16 cellular contexts compared by ENCODE assay signal in the genomic region with DNA sequence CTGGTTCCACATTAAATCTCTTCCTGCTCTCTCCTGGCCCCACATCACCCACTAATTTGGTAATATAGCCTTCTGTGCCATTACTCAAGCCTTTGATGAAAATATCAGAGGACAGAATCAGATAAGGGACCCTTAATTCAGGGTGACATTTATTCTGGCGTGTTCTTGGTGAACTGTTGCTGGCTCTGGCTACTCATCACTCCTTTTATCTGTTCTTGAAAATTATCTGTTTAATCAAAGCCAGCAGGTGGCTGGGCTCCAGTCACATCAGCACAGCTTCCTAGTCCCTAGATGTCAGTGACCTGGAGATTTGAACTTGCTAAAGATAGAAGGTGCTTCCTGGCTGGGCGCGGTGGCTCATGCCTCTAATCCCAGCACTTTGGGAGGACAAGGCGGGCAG. TPM values are rescaled to one million over a fixed set of nuclear protein-coding genes. Genes with fewer than 3 reads are reported as not detected.
DNase-seq lines count a peak whose midpoint lies in the region; ATAC-seq and TF ChIP-seq lines count a peak whose summit lies in the region.
"Had no signal": no experiment of that assay in that cellular context is flagged by ENCODE, and none has a peak within 500 bp of the region (broad histone marks: within the 10 kb centered on the region; RNA-seq: fewer than 3 reads in every experiment).

No MANE protein-coding gene starts in this region.

- ATAC-seq in left lobe of liver = peak; percentile 33
- no peak for ATAC-seq in HG03460 (IDR thresholded peaks at IDR 0.05; ENCODE audit: unreplicated experiment)

- H4K20me1 ChIP-seq in SK-N-SH (ENCODE audit: insufficient read depth) = no peaks in the 10 kb centered on the region

- H3K9me3 ChIP-seq in SK-N-SH = no peaks in the 10 kb centered on the region
- H3K9me3 ChIP-seq in subcutaneous abdominal adipose tissue (ENCODE audit: control insufficient read depth in 5 of 5, low read length in 5 of 5) = no peaks in the 10 kb centered on the region
- H3K9me3 ChIP-seq: BLaER1, HAP-1 had no signal

- CTCF ChIA-PET in SK-N-SH (lab: Yijun Ruan, JAX) = interaction anchor here (0.6 to 22.3 kb wide), 9 partner anchors 9 to 184 kb away, joined by 3 to 944 read pairs (median 3); no protein-coding TSS in a partner anchor

- no peaks in the 10 kb centered on the region for H3F3A ChIP-seq in SK-N-SH (replicated peaks; ENCODE audit: insufficient read depth)

- WGBS in SK-N-SH (ENCODE audit: low lambda C conversion rate) = 82% methylated on average over 4 of the region's 4 CpGs

- TF ChIP-seq CTCF in SK-N-SH (IDR thresholded peaks at IDR 0.05) = no peak

- H2AFZ ChIP-seq in SK-N-SH (ENCODE audit: low read depth) = no peak overlapping the region

- POLR2A ChIA-PET in SK-N-SH (lab: Yijun Ruan, JAX) = interaction anchor here (0.6 to 4.8 kb wide), 2 partner anchors 16 to 457 kb away, joined by 3 to 20 read pairs; no protein-coding TSS in a partner anchor

- DNase-seq in DMS53 (lab: John Stamatoyannopoulos, UW) (peak; percentile 5), DMS53 treated with DMSO at 0.1 percent for 48 hours (lab: John Stamatoyannopoulos, UW; ENCODE audit: unreplicated experiment) (no peak), SK-N-SH (peak; percentile 64), left lobe of liver (ENCODE audit: low spot score) (no peak), NCI-H774 (lab: John Stamatoyannopoulos, UW) (no peak)
- no peak for DNase-seq in activated CD4-positive, alpha-beta T cell treated with anti-CD3 and anti-CD28 coated beads, Interleukin-2, amount 50 U/mL, for 4 hours
- DNase-seq: AML-193; CD4-positive, CD25-positive, alpha-beta regulatory T cell; DMS79; EL; HFFc6 had no signal

- H3K36me3 ChIP-seq in SK-N-SH (replicated peaks in 1 of 2; ENCODE audit: control insufficient read depth in 1 of 2, insufficient read depth in 2 of 2, low read length in 1 of 2) = no peaks in the 10 kb centered on the region
- no peaks in the 10 kb centered on the region for H3K36me3 ChIP-seq in subcutaneous abdominal adipose tissue (ENCODE audit: control insufficient read depth in 5 of 5, insufficient read depth in 5 of 5, low read length in 5 of 5)
- H3K36me3 ChIP-seq: BLaER1, HAP-1 had no signal

- peak; percentile 12; the same call in 1 of the 2 replicates for TF ChIP-seq RAD21 in SK-N-SH (IDR thresholded peaks at IDR 0.05; ENCODE audit: low read length)

- H3K79me2 ChIP-seq in SK-N-SH (ENCODE audit: insufficient read depth) = no peaks in the 10 kb centered on the region

- H3K9ac ChIP-seq in SK-N-SH (no peak overlapping the region), subcutaneous abdominal adipose tissue (ENCODE audit: low read length in 5 of 5) (no peak overlapping the region)
- H3K9ac ChIP-seq: BLaER1 had no signal

- H3K27ac ChIP-seq in SK-N-SH (ENCODE audit: low read depth in 2 of 2, low read length in 1 of 2) (no peak overlapping the region), subcutaneous abdominal adipose tissue (ENCODE audit: low read depth, low read length) (peak overlapping the region; percentile 57)
- H3K27ac ChIP-seq: 22Rv1, BLaER1 had no signal

- H3K4me1 ChIP-seq in SK-N-SH (ENCODE audit: control insufficient read depth in 1 of 2, insufficient read depth in 2 of 2, low read depth in 1 of 2, low read length in 1 of 2) (peaks cover 0 to 18% of the 10 kb centered on the region in 2 experiments; a peak in 1 of 4 replicates), subcutaneous abdominal adipose tissue (ENCODE audit: control insufficient read depth in 5 of 5, insufficient read depth in 5 of 5, low read length in 5 of 5) (peaks cover 8 to 34% (median 16%) of the 10 kb centered on the region in 5 donors)
- H3K4me1 ChIP-seq: HAP-1 had no signal

- no peaks in the 10 kb centered on the region for H3K27me3 ChIP-seq in SK-N-SH (ENCODE audit: insufficient read depth)
- H3K27me3 ChIP-seq in subcutaneous abdominal adipose tissue (ENCODE audit: control insufficient read depth in 5 of 5, insufficient read depth in 4 of 5, low read length in 5 of 5) = no peaks in the 10 kb centered on the region
- H3K27me3 ChIP-seq: BLaER1 had no signal

- peak in 1 of 2 experiments; percentile 94; a peak in 2 of 4 replicates for TF ChIP-seq EP300 in SK-N-SH (IDR thresholded peaks at IDR 0.05; ENCODE audit: borderline replicate concordance in 1 of 2, low read depth in 1 of 2, low read length in 1 of 2)

- no peaks in the 10 kb centered on the region for H3K9me2 ChIP-seq in SK-N-SH

- no peak overlapping the region for H3K4me2 ChIP-seq in SK-N-SH
- H3K4me2 ChIP-seq: BLaER1 had no signal

- H3K4me3 ChIP-seq in SK-N-SH (ENCODE audit: low read depth in 2 of 2, low read length in 1 of 2) (no peak overlapping the region), subcutaneous abdominal adipose tissue (ENCODE audit: low read depth in 1 of 5, low read length in 5 of 5) (no peak overlapping the region)
- H3K4me3 ChIP-seq: BLaER1, HAP-1 had no signal

TF ChIP-seq in SK-N-SH, 30 proteins besides CTCF, POLR2A, EP300 and RAD21:
- peak; percentile 73 for TF ChIP-seq CHD2 (IDR thresholded peaks at IDR 0.05; ENCODE audit: low read length, partially characterized antibody)
- TF ChIP-seq FOXJ3 (CRISPR knock-in tag; IDR thresholded peaks at IDR 0.05) = 0 out of 2 replicates have a peak, but pooled peaks have one; percentile 33
- TF ChIP-seq MXI1 (IDR thresholded peaks at IDR 0.05; ENCODE audit: low read depth, low read length) = peak; percentile 62; the same call in 1 of the 2 replicates
- TF ChIP-seq, protein P1, sequence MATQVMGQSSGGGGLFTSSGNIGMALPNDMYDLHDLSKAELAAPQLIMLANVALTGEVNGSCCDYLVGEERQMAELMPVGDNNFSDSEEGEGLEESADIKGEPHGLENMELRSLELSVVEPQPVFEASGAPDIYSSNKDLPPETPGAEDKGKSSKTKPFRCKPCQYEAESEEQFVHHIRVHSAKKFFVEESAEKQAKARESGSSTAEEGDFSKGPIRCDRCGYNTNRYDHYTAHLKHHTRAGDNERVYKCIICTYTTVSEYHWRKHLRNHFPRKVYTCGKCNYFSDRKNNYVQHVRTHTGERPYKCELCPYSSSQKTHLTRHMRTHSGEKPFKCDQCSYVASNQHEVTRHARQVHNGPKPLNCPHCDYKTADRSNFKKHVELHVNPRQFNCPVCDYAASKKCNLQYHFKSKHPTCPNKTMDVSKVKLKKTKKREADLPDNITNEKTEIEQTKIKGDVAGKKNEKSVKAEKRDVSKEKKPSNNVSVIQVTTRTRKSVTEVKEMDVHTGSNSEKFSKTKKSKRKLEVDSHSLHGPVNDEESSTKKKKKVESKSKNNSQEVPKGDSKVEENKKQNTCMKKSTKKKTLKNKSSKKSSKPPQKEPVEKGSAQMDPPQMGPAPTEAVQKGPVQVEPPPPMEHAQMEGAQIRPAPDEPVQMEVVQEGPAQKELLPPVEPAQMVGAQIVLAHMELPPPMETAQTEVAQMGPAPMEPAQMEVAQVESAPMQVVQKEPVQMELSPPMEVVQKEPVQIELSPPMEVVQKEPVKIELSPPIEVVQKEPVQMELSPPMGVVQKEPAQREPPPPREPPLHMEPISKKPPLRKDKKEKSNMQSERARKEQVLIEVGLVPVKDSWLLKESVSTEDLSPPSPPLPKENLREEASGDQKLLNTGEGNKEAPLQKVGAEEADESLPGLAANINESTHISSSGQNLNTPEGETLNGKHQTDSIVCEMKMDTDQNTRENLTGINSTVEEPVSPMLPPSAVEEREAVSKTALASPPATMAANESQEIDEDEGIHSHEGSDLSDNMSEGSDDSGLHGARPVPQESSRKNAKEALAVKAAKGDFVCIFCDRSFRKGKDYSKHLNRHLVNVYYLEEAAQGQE (IDR thresholded peaks at IDR 0.05; ENCODE audit: low read depth, low read length) = no peak
- peak; percentile 86 for TF ChIP-seq RCOR1 (IDR thresholded peaks at IDR 0.05; ENCODE audit: low read length)
- 0 out of 2 replicates have a peak, but pooled peaks have one; percentile 22 for TF ChIP-seq RFX5 (IDR thresholded peaks at IDR 0.05; ENCODE audit: low read length)
- TF ChIP-seq, protein P2, sequence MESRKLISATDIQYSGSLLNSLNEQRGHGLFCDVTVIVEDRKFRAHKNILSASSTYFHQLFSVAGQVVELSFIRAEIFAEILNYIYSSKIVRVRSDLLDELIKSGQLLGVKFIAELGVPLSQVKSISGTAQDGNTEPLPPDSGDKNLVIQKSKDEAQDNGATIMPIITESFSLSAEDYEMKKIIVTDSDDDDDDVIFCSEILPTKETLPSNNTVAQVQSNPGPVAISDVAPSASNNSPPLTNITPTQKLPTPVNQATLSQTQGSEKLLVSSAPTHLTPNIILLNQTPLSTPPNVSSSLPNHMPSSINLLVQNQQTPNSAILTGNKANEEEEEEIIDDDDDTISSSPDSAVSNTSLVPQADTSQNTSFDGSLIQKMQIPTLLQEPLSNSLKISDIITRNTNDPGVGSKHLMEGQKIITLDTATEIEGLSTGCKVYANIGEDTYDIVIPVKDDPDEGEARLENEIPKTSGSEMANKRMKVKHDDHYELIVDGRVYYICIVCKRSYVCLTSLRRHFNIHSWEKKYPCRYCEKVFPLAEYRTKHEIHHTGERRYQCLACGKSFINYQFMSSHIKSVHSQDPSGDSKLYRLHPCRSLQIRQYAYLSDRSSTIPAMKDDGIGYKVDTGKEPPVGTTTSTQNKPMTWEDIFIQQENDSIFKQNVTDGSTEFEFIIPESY (IDR thresholded peaks at IDR 0.05; ENCODE audit: borderline replicate concordance, low read depth) = no peak
- peak; percentile 97 for TF ChIP-seq GATA2 (CRISPR knock-in tag; IDR thresholded peaks at IDR 0.05)
- TF ChIP-seq, protein P3, sequence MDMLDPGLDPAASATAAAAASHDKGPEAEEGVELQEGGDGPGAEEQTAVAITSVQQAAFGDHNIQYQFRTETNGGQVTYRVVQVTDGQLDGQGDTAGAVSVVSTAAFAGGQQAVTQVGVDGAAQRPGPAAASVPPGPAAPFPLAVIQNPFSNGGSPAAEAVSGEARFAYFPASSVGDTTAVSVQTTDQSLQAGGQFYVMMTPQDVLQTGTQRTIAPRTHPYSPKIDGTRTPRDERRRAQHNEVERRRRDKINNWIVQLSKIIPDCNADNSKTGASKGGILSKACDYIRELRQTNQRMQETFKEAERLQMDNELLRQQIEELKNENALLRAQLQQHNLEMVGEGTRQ (IDR thresholded peaks at IDR 0.05; ENCODE audit: borderline replicate concordance, low read depth, low read length) = no peak

RNA-seq across cellular contexts. Expression of a gene that starts 26.9 kb away (rescaled TPM):
- polyA plus RNA-seq in SK-N-SH (2012; rRNA removed) = 15.9 and 16.0 TPM in 2 replicates
- 8.3 and 12.6 TPM in 2 replicates for polyA plus RNA-seq in SK-N-SH (2012; cell fraction: cytosol; rRNA removed)
- 10.6 and 12.1 TPM in 2 replicates for polyA plus RNA-seq in SK-N-SH (2012; cell fraction: nucleus; rRNA removed)
- total RNA-seq in left lobe of liver = 14.4 TPM

RNA-seq across cellular contexts. Expression of a gene that starts 44.7 kb away (rescaled TPM):
- polyA plus RNA-seq in SK-N-SH (2012; rRNA removed) = 0.16 and 0.31 TPM in 2 replicates
- 0.06 and 0.24 TPM in 2 replicates for polyA plus RNA-seq in SK-N-SH (2012; cell fraction: cytosol; rRNA removed)
- polyA plus RNA-seq in SK-N-SH (2012; cell fraction: nucleus; rRNA removed) = 0.04 and 0.27 TPM in 2 replicates
- 0.43 TPM for total RNA-seq in left lobe of liver
- total RNA-seq: CD4-positive, CD25-positive, alpha-beta regulatory T cell; HFFc6 had no signal
- polyA plus RNA-seq: CD4-positive, CD25-positive, alpha-beta regulatory T cell had no signal

RNA-seq across cellular contexts. Expression of a gene that starts 48.6 kb away (rescaled TPM):
- 17.0 and 19.5 TPM in 2 replicates for polyA plus RNA-seq in SK-N-SH (2012; rRNA removed)
- polyA plus RNA-seq in SK-N-SH (2012; cell fraction: cytosol; rRNA removed) = 15.4 and 19.7 TPM in 2 replicates
- 8.0 and 9.4 TPM in 2 replicates for polyA plus RNA-seq in SK-N-SH (2012; cell fraction: nucleus; rRNA removed)
- total RNA-seq in left lobe of liver = 0.33 TPM

Comparison
In these comparisons a context has a peak if more than half of its experiments do, and no peak if none do; other contexts are left out.
1. DNase-seq: peak in DMS53 (single experiment) and SK-N-SH (single experiment); none in DMS53 treated with DMSO at 0.1 percent for 48 hours (single experiment), left lobe of liver (single experiment), NCI-H774 (single experiment) and activated CD4-positive, alpha-beta T cell treated with anti-CD3 and anti-CD28 coated beads, Interleukin-2, amount 50 U/mL, for 4 hours (0 of 2).